In genomic region chr2:84454581-84454980, GRCh38 we compare ENCODE assay signal across 34 cellular contexts.
"Had no signal": no experiment of that assay in that cellular context is flagged by ENCODE, and none has a peak within 500 bp of the region (broad histone marks: within the 10 kb centered on the region; RNA-seq: fewer than 3 reads in every experiment).

No MANE protein-coding gene starts in this region.

- H3K27me3 Mint-ChIP-seq: activated CD4-positive, alpha-beta T cell treated with anti-CD3 and anti-CD28 coated beads, Interleukin-2, amount 10 ng/mL, durations not matched to agents 7 days and 5 days; activated T-cell treated with anti-CD3 and anti-CD28 coated beads, Interleukin-2, amount 50 U/mL, for 24 hours; activated T-helper 17 cell treated with anti-CD3 and anti-CD28 coated beads, Interleukin-2, amount 50 U/mL, for 72 hours; progenitor cell of endocrine pancreas had no signal

- H3K4me3 ChIP-seq: esophagus squamous epithelium, left ventricle myocardium inferior, lung, skin epidermis, stomach, thyroid gland, upper lobe of left lung had no signal

- ATAC-seq: activated T-helper 17 cell treated with anti-CD3 and anti-CD28 coated beads, Interleukin-2, amount 50 U/mL, for 72 hours; sciatic nerve had no signal

- H3K9me3 Mint-ChIP-seq: activated CD4-positive, alpha-beta T cell treated with anti-CD3 and anti-CD28 coated beads, Interleukin-2, amount 10 ng/mL, durations not matched to agents 7 days and 5 days; activated T-cell treated with anti-CD3 and anti-CD28 coated beads, Interleukin-2, amount 50 U/mL, for 24 hours; activated T-helper 17 cell treated with anti-CD3 and anti-CD28 coated beads, Interleukin-2, amount 50 U/mL, for 72 hours; nephron progenitor cell; T-helper 1 cell treated with Interleukin-12 subunit alpha and Interleukin-12 subunit beta and Interleukin-4 antibody, amounts not matched to agents 30 μg/mL and 1 μg/mL, for 36 hours had no signal

- H3K4me3 Mint-ChIP-seq: activated CD4-positive, alpha-beta T cell treated with anti-CD3 and anti-CD28 coated beads, Interleukin-2, amount 10 ng/mL, durations not matched to agents 7 days and 5 days; activated T-cell treated with anti-CD3 and anti-CD28 coated beads, Interleukin-2, amount 50 U/mL, for 24 hours; activated T-helper 17 cell treated with anti-CD3 and anti-CD28 coated beads, Interleukin-2, amount 50 U/mL, for 72 hours; nephron progenitor cell; T-helper 1 cell treated with Interleukin-12 subunit alpha and Interleukin-12 subunit beta and Interleukin-4 antibody, amounts not matched to agents 30 μg/mL and 1 μg/mL, for 36 hours had no signal

- DNase-seq: activated CD4-positive, alpha-beta T cell treated with anti-CD3 and anti-CD28 coated beads, Interleukin-2, amount 10 ng/mL, durations not matched to agents 7 days and 5 days; activated CD4-positive, CD25-positive, alpha-beta regulatory T cell treated with anti-CD3 and anti-CD28 coated beads, Interleukin-2, amount 50 U/mL, for 72 hours; activated CD8-positive, alpha-beta memory T cell treated with anti-CD3 and anti-CD28 coated beads, Interleukin-2, amount 50 U/mL, for 4 hours; activated gamma-delta T cell treated with Interleukin-2 at 50 U/mL for 16 hours; activated naive CD4-positive, alpha-beta T cell treated with anti-CD3 and anti-CD28 coated beads, Interleukin-2, amount 50 U/mL, for 16 hours; activated T-cell treated with anti-CD3 and anti-CD28 coated beads, Interleukin-2, amount 50 U/mL, for 24 hours; anterior cingulate cortex; dermis blood vessel endothelial cell; effector CD8-positive, alpha-beta T cell; esophagus squamous epithelium; foreskin melanocyte; left ventricle myocardium inferior; mesendoderm; nephron progenitor cell; stimulated activated CD4-positive, alpha-beta T cell treated with anti-CD3 and anti-CD28 coated beads, Interleukin-12 subunit alpha, Interleukin-12 subunit beta, amount 100 ng/mL, for 4 hours; stimulated activated CD4-positive, alpha-beta T cell treated with anti-CD3 and anti-CD28 coated beads, Interleukin-4, amount 100 ng/mL, for 1 hour; stomach; SW 1271; T-helper 9 cell; thyroid gland; upper lobe of left lung; WERI-Rb-1 had no signal

- H3K36me3 ChIP-seq: esophagus squamous epithelium, neutrophil, stomach, thyroid gland, upper lobe of left lung had no signal

- FAIRE-seq: colon, endometrium, islet of Langerhans, TTC549 had no signal

- H3K9me3 ChIP-seq: esophagus squamous epithelium, left ventricle myocardium inferior, neutrophil, stomach, thyroid gland, upper lobe of left lung had no signal

- H3K27ac Mint-ChIP-seq: activated CD4-positive, alpha-beta T cell treated with anti-CD3 and anti-CD28 coated beads, Interleukin-2, amount 10 ng/mL, durations not matched to agents 7 days and 5 days; activated T-cell treated with anti-CD3 and anti-CD28 coated beads, Interleukin-2, amount 50 U/mL, for 24 hours; activated T-helper 17 cell treated with anti-CD3 and anti-CD28 coated beads, Interleukin-2, amount 50 U/mL, for 72 hours; nephron progenitor cell; progenitor cell of endocrine pancreas; T-helper 1 cell treated with Interleukin-12 subunit alpha and Interleukin-12 subunit beta and Interleukin-4 antibody, amounts not matched to agents 30 μg/mL and 1 μg/mL, for 36 hours had no signal

- H3K27ac ChIP-seq: epithelial cell of prostate, esophagus squamous epithelium, left ventricle myocardium inferior, neutrophil, skin epidermis, stomach, thyroid gland, upper lobe of left lung, WERI-Rb-1 had no signal

- H3K27me3 ChIP-seq: esophagus squamous epithelium, neutrophil, stomach, thyroid gland, upper lobe of left lung had no signal
